28 cellular contexts compared by ENCODE assay signal in genomic region chr7:135925205-135925604, GRCh38. TPM values are rescaled to one million over a fixed set of nuclear protein-coding genes. Genes with fewer than 3 reads are reported as not detected.
DNase-seq lines count a peak whose midpoint lies in the region; ATAC-seq, FAIRE-seq and TF ChIP-seq lines count a peak whose summit lies in the region.
"Had no signal": no experiment of that assay in that cellular context is flagged by ENCODE, and none has a peak within 500 bp of the region (broad histone marks: within the 10 kb centered on the region; RNA-seq: fewer than 3 reads in every experiment).

No MANE protein-coding gene starts in this region.

- no peaks in the 10 kb centered on the region for H3K9me2 ChIP-seq in PC-3 (replicated peaks; ENCODE audit: low read length)

- H3F3A ChIP-seq in PC-3 (ENCODE audit: low read length, unreplicated experiment) = no peaks in the 10 kb centered on the region

- CTCF ChIA-PET in PC-3 (lab: Charles Lee) = no interaction called here
- CTCF ChIA-PET in endothelial cell of umbilical vein (lab: Charles Lee) = interaction anchor here (1.3 kb wide), 1 partner anchor 22 kb away, joined by 3 read pairs; no protein-coding TSS in a partner anchor

- H3K27me3 Mint-ChIP-seq in activated T-helper 2 cell treated with anti-CD3 and anti-CD28 coated beads, Interferon-gamma antibody, Interleukin-2, Interleukin-4, amounts not matched to agents 10 μg/mL and 5 μg/mL and 100 μg/mL, durations not matched to agents 14 hours and 24 hours and 36 hours (ENCODE audit: low read depth) = no peaks in the 10 kb centered on the region
- H3K27me3 Mint-ChIP-seq: activated naive CD8-positive, alpha-beta T cell; CD8-positive, alpha-beta memory T cell; progenitor cell of endocrine pancreas; type B pancreatic cell had no signal

- H4K20me1 ChIP-seq in PC-3 (ENCODE audit: low read length) = no peaks in the 10 kb centered on the region
- no peaks in the 10 kb centered on the region for H4K20me1 ChIP-seq in endothelial cell of umbilical vein (replicated peaks; ENCODE audit: control insufficient read depth, extremely low read depth, insufficient read depth, low read length)

- intact Hi-C loops in PC-3 (cut with micrococcal nuclease) (no loop called here), endothelial cell of umbilical vein (cut with micrococcal nuclease) (no loop called here)
- intact Hi-C loops in activated T-helper 2 cell treated with anti-CD3 and anti-CD28 coated beads, Interferon-gamma antibody, Interleukin-2, Interleukin-4, amounts not matched to agents 10 μg/mL and 5 μg/mL and 100 μg/mL, durations not matched to agents 14 hours and 24 hours and 36 hours (cut with micrococcal nuclease) = no loop called here

- TF ChIP-seq POLR2A in endothelial cell of umbilical vein (IDR thresholded peaks at IDR 0.05; ENCODE audit: low read depth, low read length) = no peak

- peak overlapping the region; percentile 23 for H3K27ac Mint-ChIP-seq in stimulated activated effector memory CD8-positive, alpha-beta T cell treated with anti-CD3 and anti-CD28 coated beads, Interleukin-12 subunit alpha, Interleukin-12 subunit beta, amount 100 ng/mL, for 72 hours
- H3K27ac Mint-ChIP-seq in activated T-helper 2 cell treated with anti-CD3 and anti-CD28 coated beads, Interferon-gamma antibody, Interleukin-2, Interleukin-4, amounts not matched to agents 10 μg/mL and 5 μg/mL and 100 μg/mL, durations not matched to agents 14 hours and 24 hours and 36 hours = no peak overlapping the region
- H3K27ac Mint-ChIP-seq: activated naive CD8-positive, alpha-beta T cell; endodermal cell; progenitor cell of endocrine pancreas; type B pancreatic cell had no signal

- ATAC-seq in PC-3 = no peak
- ATAC-seq in stimulated activated effector memory CD8-positive, alpha-beta T cell treated with anti-CD3 and anti-CD28 coated beads, Interleukin-12 subunit alpha, Interleukin-12 subunit beta, amount 100 ng/mL, for 72 hours = no peak
- ATAC-seq in HG03135 (IDR thresholded peaks at IDR 0.05; ENCODE audit: unreplicated experiment) = no peak
- no peak for ATAC-seq in HG02759 (IDR thresholded peaks at IDR 0.05; ENCODE audit: unreplicated experiment)
- ATAC-seq: Right ventricle myocardium inferior had no signal

- BruUV-seq in PC-3 (replicated peaks; lab: Mats Ljungman, UMichigan) (no TSS peak), endothelial cell of umbilical vein (replicated peaks; lab: Mats Ljungman, UMichigan) (no TSS peak)

- peak; percentile 2 to 38 for DNase-seq in SHP77 (lab: John Stamatoyannopoulos, UW)
- DNase-seq in SHP77 treated with DMSO at 0.1 percent for 48 hours (lab: John Stamatoyannopoulos, UW) = no peak
- no peak for DNase-seq in PC-3
- no peak for DNase-seq in endothelial cell of umbilical vein (ENCODE audit: low read depth, low spot score)
- no peak for DNase-seq in stimulated activated effector memory CD8-positive, alpha-beta T cell treated with anti-CD3 and anti-CD28 coated beads, Interleukin-12 subunit alpha, Interleukin-12 subunit beta, amount 100 ng/mL, for 72 hours (ENCODE audit: low spot score in 2 of 2)
- DNase-seq in activated T-helper 2 cell treated with anti-CD3 and anti-CD28 coated beads, Interferon-gamma antibody, Interleukin-2, Interleukin-4, amounts not matched to agents 10 μg/mL and 5 μg/mL and 100 μg/mL, durations not matched to agents 14 hours and 24 hours and 36 hours (ENCODE audit: low spot score) = no peak
- DNase-seq: activated CD4-positive, alpha-beta T cell treated with anti-CD3 and anti-CD28 coated beads, Interleukin-2, amount 50 U/mL, for 4 hours; activated CD8-positive, alpha-beta memory T cell treated with anti-CD3 and anti-CD28 coated beads, Interleukin-2, amount 50 U/mL, for 4 hours; CD8-positive, alpha-beta memory T cell; DMS153; endodermal cell; GOT3; head of caudate nucleus; mesenchymal stem cell; NCI-H146; NCI-H2171 treated with DMSO at 0.1 percent for 48 hours; NCI-H69; WERI-Rb-1 had no signal

- no peaks in the 10 kb centered on the region for H3K9me3 Mint-ChIP-seq in stimulated activated effector memory CD8-positive, alpha-beta T cell treated with anti-CD3 and anti-CD28 coated beads, Interleukin-12 subunit alpha, Interleukin-12 subunit beta, amount 100 ng/mL, for 72 hours
- H3K9me3 Mint-ChIP-seq in activated T-helper 2 cell treated with anti-CD3 and anti-CD28 coated beads, Interferon-gamma antibody, Interleukin-2, Interleukin-4, amounts not matched to agents 10 μg/mL and 5 μg/mL and 100 μg/mL, durations not matched to agents 14 hours and 24 hours and 36 hours = no peaks in the 10 kb centered on the region
- H3K9me3 Mint-ChIP-seq: CD8-positive, alpha-beta memory T cell; endodermal cell had no signal

- H3K36me3 ChIP-seq in PC-3 (ENCODE audit: low read depth, low read length) (peaks cover 6% of the 10 kb centered on the region; the same call in 1 of the 2 replicates), endothelial cell of umbilical vein (ENCODE audit: control insufficient read depth in 2 of 2, extremely low read depth in 1 of 2, insufficient read depth in 2 of 2, low read length in 2 of 2) (peaks cover 2% of the 10 kb centered on the region in 2 experiments)

- no peak for FAIRE-seq in endothelial cell of umbilical vein (lab: Jason Lieb, UNC)
- FAIRE-seq: colon, HTR-8/SVneo had no signal

- no peaks in the 10 kb centered on the region for H3K9me1 ChIP-seq in endothelial cell of umbilical vein (replicated peaks; ENCODE audit: control insufficient read depth, extremely low read depth, insufficient read depth, low read length)

- H3K4me1 ChIP-seq in PC-3 (ENCODE audit: insufficient read depth, low read length) (peaks cover 20% of the 10 kb centered on the region), endothelial cell of umbilical vein (ENCODE audit: control insufficient read depth, extremely low read depth, insufficient read depth, low read length) (peaks cover 14% of the 10 kb centered on the region)
- H3K4me1 ChIP-seq: ascending aorta had no signal

- 0 out of 2 replicates have a peak overlapping the region, but pooled peaks have one; percentile 64 for H3K27ac ChIP-seq in PC-3 (ENCODE audit: low read length)
- peak overlapping the region; percentile 79 for H3K27ac ChIP-seq in endothelial cell of umbilical vein (ENCODE audit: insufficient read depth, low read depth, low read length)
- H3K27ac ChIP-seq: ascending aorta, KMS-11, WERI-Rb-1 had no signal

- H3K9me3 ChIP-seq in PC-3 (ENCODE audit: low read length) (no peaks in the 10 kb centered on the region), endothelial cell of umbilical vein (replicated peaks; ENCODE audit: control insufficient read depth, insufficient read depth, low read length) (no peaks in the 10 kb centered on the region)
- H3K9me3 ChIP-seq: ascending aorta had no signal

- H3K4me3 ChIP-seq in PC-3 (ENCODE audit: low read length) (no peak overlapping the region), endothelial cell of umbilical vein (replicated peaks in 1 of 3; ENCODE audit: insufficient read depth in 1 of 3, low read depth in 1 of 3, low read length in 3 of 3) (no peak overlapping the region)
- H3K4me3 ChIP-seq: ascending aorta had no signal

- no peak overlapping the region for H3K4me2 ChIP-seq in PC-3 (ENCODE audit: low read length)
- no peak overlapping the region for H3K4me2 ChIP-seq in endothelial cell of umbilical vein (ENCODE audit: insufficient read depth, low read length)
- H3K4me2 ChIP-seq: KMS-11 had no signal

- no peak overlapping the region for H2AFZ ChIP-seq in PC-3 (ENCODE audit: low read length)
- no peak overlapping the region for H2AFZ ChIP-seq in endothelial cell of umbilical vein (ENCODE audit: low read depth, low read length)

- H3K27me3 ChIP-seq in PC-3 (ENCODE audit: low read length) (no peaks in the 10 kb centered on the region), endothelial cell of umbilical vein (ENCODE audit: control insufficient read depth in 2 of 2, insufficient read depth in 2 of 2, low read length in 2 of 2) (no peaks in the 10 kb centered on the region)
- H3K27me3 ChIP-seq: ascending aorta had no signal

- no peak for TF ChIP-seq CTCF in PC-3 (conservative IDR thresholded peaks at IDR 0.05; ENCODE audit: low read depth, low read length)
- TF ChIP-seq CTCF in endothelial cell of umbilical vein (IDR thresholded peaks at IDR 0.05; ENCODE audit: extremely low read depth in 1 of 2, insufficient read depth in 1 of 2, low read depth in 1 of 2, low read length in 2 of 2) = no peak

- H3K79me2 ChIP-seq in PC-3 (ENCODE audit: low read length) (no peaks in the 10 kb centered on the region), endothelial cell of umbilical vein (ENCODE audit: control insufficient read depth, insufficient read depth, low read length) (peaks cover 15% of the 10 kb centered on the region)

- dilution Hi-C loops in endothelial cell of umbilical vein (cut with MboI; ENCODE audit: extremely low pct_ligation_motif_present, low sequenced_read_pairs) = no loop called here

- peaks cover 38% of the 10 kb centered on the region for H3K36me3 Mint-ChIP-seq in stimulated activated effector memory CD8-positive, alpha-beta T cell treated with anti-CD3 and anti-CD28 coated beads, Interleukin-12 subunit alpha, Interleukin-12 subunit beta, amount 100 ng/mL, for 72 hours
- H3K36me3 Mint-ChIP-seq in activated T-helper 2 cell treated with anti-CD3 and anti-CD28 coated beads, Interferon-gamma antibody, Interleukin-2, Interleukin-4, amounts not matched to agents 10 μg/mL and 5 μg/mL and 100 μg/mL, durations not matched to agents 14 hours and 24 hours and 36 hours (ENCODE audit: low read depth) = peaks cover 29% of the 10 kb centered on the region

- peaks cover 21% of the 10 kb centered on the region for H3K4me1 Mint-ChIP-seq in stimulated activated effector memory CD8-positive, alpha-beta T cell treated with anti-CD3 and anti-CD28 coated beads, Interleukin-12 subunit alpha, Interleukin-12 subunit beta, amount 100 ng/mL, for 72 hours
- peaks cover 5% of the 10 kb centered on the region for H3K4me1 Mint-ChIP-seq in activated T-helper 2 cell treated with anti-CD3 and anti-CD28 coated beads, Interferon-gamma antibody, Interleukin-2, Interleukin-4, amounts not matched to agents 10 μg/mL and 5 μg/mL and 100 μg/mL, durations not matched to agents 14 hours and 24 hours and 36 hours (ENCODE audit: low read depth)

- no peak overlapping the region for H3K4me3 Mint-ChIP-seq in stimulated activated effector memory CD8-positive, alpha-beta T cell treated with anti-CD3 and anti-CD28 coated beads, Interleukin-12 subunit alpha, Interleukin-12 subunit beta, amount 100 ng/mL, for 72 hours
- H3K4me3 Mint-ChIP-seq in activated T-helper 2 cell treated with anti-CD3 and anti-CD28 coated beads, Interferon-gamma antibody, Interleukin-2, Interleukin-4, amounts not matched to agents 10 μg/mL and 5 μg/mL and 100 μg/mL, durations not matched to agents 14 hours and 24 hours and 36 hours (ENCODE audit: low read depth) = no peak overlapping the region
- H3K4me3 Mint-ChIP-seq: activated naive CD8-positive, alpha-beta T cell; CD8-positive, alpha-beta memory T cell; endodermal cell; type B pancreatic cell had no signal

- POLR2A ChIA-PET in PC-3 (lab: Charles Lee; ENCODE audit: unreplicated experiment) (no interaction called here), endothelial cell of umbilical vein (lab: Charles Lee) (no interaction called here)

- H3K9ac ChIP-seq in PC-3 (ENCODE audit: low read length) (no peak overlapping the region), endothelial cell of umbilical vein (replicated peaks; ENCODE audit: extremely low read depth, insufficient read depth, low read length) (no peak overlapping the region)
- H3K9ac ChIP-seq: KMS-11 had no signal

RNA-seq across cellular contexts. Expression of gene MTPN, which starts 52.0 kb away (rescaled TPM):
- 96.0 and 113 TPM in 2 replicates for total RNA-seq in PC-3 (2014; rRNA removed)
- total RNA-seq in endothelial cell of umbilical vein = 171 and 174 TPM in 2 replicates
- polyA plus RNA-seq in endothelial cell of umbilical vein = 47.9 and 58.1 TPM in 2 replicates
- polyA plus RNA-seq in endothelial cell of umbilical vein (2011; cell fraction: cytosol; rRNA removed) = 70.4 and 74.5 TPM in 2 replicates
- 25.0 and 30.1 TPM in 2 replicates for polyA plus RNA-seq in endothelial cell of umbilical vein (2011; cell fraction: nucleus; rRNA removed)
- 127 and 173 TPM in 2 replicates for polyA plus RNA-seq in endothelial cell of umbilical vein (2012)
- polyA minus RNA-seq in endothelial cell of umbilical vein = 146 and 167 TPM in 2 replicates
- 98.7 TPM for polyA minus RNA-seq in endothelial cell of umbilical vein (2011; cell fraction: cytosol; rRNA and poly(A)+ RNA removed)
- polyA minus RNA-seq in endothelial cell of umbilical vein (2011; cell fraction: nucleus; rRNA and poly(A)+ RNA removed) = 50.6 and 82.3 TPM in 2 replicates
- 113 and 118 TPM in 2 replicates for total RNA-seq in activated T-helper 2 cell treated with anti-CD3 and anti-CD28 coated beads, Interferon-gamma antibody, Interleukin-2, Interleukin-4, amounts not matched to agents 10 μg/mL and 5 μg/mL and 100 μg/mL, durations not matched to agents 14 hours and 24 hours and 36 hours

Comparison
In these comparisons a context has a peak if more than half of its experiments do, and no peak if none do; other contexts are left out.
1. DNase-seq: peak in SHP77 (2 of 2); none in SHP77 treated with DMSO at 0.1 percent for 48 hours (single experiment), PC-3 (single experiment), endothelial cell of umbilical vein (single experiment), stimulated activated effector memory CD8-positive, alpha-beta T cell treated with anti-CD3 and anti-CD28 coated beads, Interleukin-12 subunit alpha, Interleukin-12 subunit beta, amount 100 ng/mL, for 72 hours (0 of 2) and activated T-helper 2 cell treated with anti-CD3 and anti-CD28 coated beads, Interferon-gamma antibody, Interleukin-2, Interleukin-4, amounts not matched to agents 10 μg/mL and 5 μg/mL and 100 μg/mL, durations not matched to agents 14 hours and 24 hours and 36 hours (single experiment).